In genomic region chr7:158710651-158711102, GRCh38 we compare ENCODE assay signal across 10 cellular contexts. TPM values are rescaled to one million over a fixed set of nuclear protein-coding genes. Genes with fewer than 3 reads are reported as not detected.
DNase-seq lines count a peak whose midpoint lies in the region; ATAC-seq and TF ChIP-seq lines count a peak whose summit lies in the region.
"Had no signal": no experiment of that assay in that cellular context is flagged by ENCODE, and none has a peak within 500 bp of the region (broad histone marks: within the 10 kb centered on the region; RNA-seq: fewer than 3 reads in every experiment).

No MANE protein-coding gene starts in this region.

- no peak for ATAC-seq in HG02678 (IDR thresholded peaks at IDR 0.05; ENCODE audit: unreplicated experiment)
- ATAC-seq in HG03095 (IDR thresholded peaks at IDR 0.05; ENCODE audit: unreplicated experiment): no peak

- DNase-seq in activated CD4-positive, alpha-beta memory T cell treated with anti-CD3 and anti-CD28 coated beads, Interleukin-2, amount 10 ng/mL, durations not matched to agents 7 days and 5 days: peak; percentile 57
- DNase-seq in activated CD4-positive, alpha-beta memory T cell treated with anti-CD3 and anti-CD28 coated beads for 36 hours: no peak
- DNase-seq in MG63 (peak; percentile 14), brain microvascular endothelial cell (peak; percentile 94), retinal pigment epithelial cell (ENCODE audit: low read depth) (peak; percentile 16), NCI-H510A (lab: John Stamatoyannopoulos, UW) (no peak)

- CTCF ChIA-PET in activated CD4-positive, alpha-beta memory T cell treated with anti-CD3 and anti-CD28 coated beads, Interleukin-2, amount 10 ng/mL, durations not matched to agents 7 days and 5 days (lab: Charles Lee): interaction anchor here (1.0 to 1.6 kb wide), 3 partner anchors 118 to 267 kb away, joined by 3 read pairs; partner anchors contain the start of gene ESYT2
- CTCF ChIA-PET in activated CD4-positive, alpha-beta memory T cell treated with anti-CD3 and anti-CD28 coated beads for 36 hours (lab: Charles Lee): no interaction called here

- peaks cover 33% of the 10 kb centered on the region for H3K4me1 Mint-ChIP-seq in activated CD4-positive, alpha-beta memory T cell treated with anti-CD3 and anti-CD28 coated beads, Interleukin-2, amount 10 ng/mL, durations not matched to agents 7 days and 5 days
- peaks cover 15% of the 10 kb centered on the region for H3K4me1 Mint-ChIP-seq in activated CD4-positive, alpha-beta memory T cell treated with anti-CD3 and anti-CD28 coated beads for 36 hours (ENCODE audit: low read depth)

- H3K4me3 Mint-ChIP-seq in activated CD4-positive, alpha-beta memory T cell treated with anti-CD3 and anti-CD28 coated beads, Interleukin-2, amount 10 ng/mL, durations not matched to agents 7 days and 5 days: peak overlapping the region; percentile 2
- H3K4me3 Mint-ChIP-seq in activated CD4-positive, alpha-beta memory T cell treated with anti-CD3 and anti-CD28 coated beads for 36 hours: no peak overlapping the region
- H3K4me3 Mint-ChIP-seq: brain had no signal

- H3K9me3 ChIP-seq in MG63: no peaks in the 10 kb centered on the region

- peak overlapping the region; percentile 66 for H3K27ac Mint-ChIP-seq in activated CD4-positive, alpha-beta memory T cell treated with anti-CD3 and anti-CD28 coated beads, Interleukin-2, amount 10 ng/mL, durations not matched to agents 7 days and 5 days
- H3K27ac Mint-ChIP-seq in activated CD4-positive, alpha-beta memory T cell treated with anti-CD3 and anti-CD28 coated beads for 36 hours: no peak overlapping the region
- H3K27ac Mint-ChIP-seq: brain had no signal

- peaks cover 28% of the 10 kb centered on the region for H3K36me3 Mint-ChIP-seq in activated CD4-positive, alpha-beta memory T cell treated with anti-CD3 and anti-CD28 coated beads, Interleukin-2, amount 10 ng/mL, durations not matched to agents 7 days and 5 days (ENCODE audit: low read depth)
- peaks cover 2% of the 10 kb centered on the region for H3K36me3 Mint-ChIP-seq in activated CD4-positive, alpha-beta memory T cell treated with anti-CD3 and anti-CD28 coated beads for 36 hours
- H3K36me3 Mint-ChIP-seq: brain, IgD-negative memory B cell had no signal

- POLR2A ChIA-PET in activated CD4-positive, alpha-beta memory T cell treated with anti-CD3 and anti-CD28 coated beads, Interleukin-2, amount 10 ng/mL, durations not matched to agents 7 days and 5 days (lab: Charles Lee): interaction anchor here (1.2 to 2.4 kb wide), 3 partner anchors 119 to 266 kb away, joined by 3 to 6 read pairs (median 6); partner anchors contain the start of gene ESYT2
- POLR2A ChIA-PET in activated CD4-positive, alpha-beta memory T cell treated with anti-CD3 and anti-CD28 coated beads for 36 hours (lab: Charles Lee): no interaction called here

- H3K36me3 ChIP-seq in MG63: no peaks in the 10 kb centered on the region
- H3K36me3 ChIP-seq in brain microvascular endothelial cell (replicated peaks): no peaks in the 10 kb centered on the region

- peaks cover 15% of the 10 kb centered on the region for H3K9me3 Mint-ChIP-seq in activated CD4-positive, alpha-beta memory T cell treated with anti-CD3 and anti-CD28 coated beads, Interleukin-2, amount 10 ng/mL, durations not matched to agents 7 days and 5 days
- peaks cover 8% of the 10 kb centered on the region for H3K9me3 Mint-ChIP-seq in activated CD4-positive, alpha-beta memory T cell treated with anti-CD3 and anti-CD28 coated beads for 36 hours

- H3K27me3 Mint-ChIP-seq in activated CD4-positive, alpha-beta memory T cell treated with anti-CD3 and anti-CD28 coated beads, Interleukin-2, amount 10 ng/mL, durations not matched to agents 7 days and 5 days: peaks cover 10% of the 10 kb centered on the region
- peaks cover 1% of the 10 kb centered on the region for H3K27me3 Mint-ChIP-seq in activated CD4-positive, alpha-beta memory T cell treated with anti-CD3 and anti-CD28 coated beads for 36 hours
- H3K27me3 Mint-ChIP-seq: IgD-negative memory B cell had no signal

- no peaks in the 10 kb centered on the region for H3K27me3 ChIP-seq in MG63
- H3K27me3 ChIP-seq in brain microvascular endothelial cell (replicated peaks): no peaks in the 10 kb centered on the region

- H3K27ac ChIP-seq in brain microvascular endothelial cell: peak overlapping the region; percentile 19

- in situ Hi-C loops in brain microvascular endothelial cell (cut with HindIII; ENCODE audit: low pct_ligation_motif_present, low sequenced_read_pairs): no loop called here

- no peak for TF ChIP-seq CTCF in brain microvascular endothelial cell (IDR thresholded peaks at IDR 0.05; ENCODE audit: low read depth, low read length, missing control alignments)
- TF ChIP-seq CTCF in retinal pigment epithelial cell (conservative IDR thresholded peaks at IDR 0.05; ENCODE audit: low read depth, low read length): no peak

- no peak overlapping the region for H3K4me3 ChIP-seq in MG63
- H3K4me3 ChIP-seq in brain microvascular endothelial cell (ENCODE audit: low read depth, low read length): no peak overlapping the region
- no peak overlapping the region for H3K4me3 ChIP-seq in retinal pigment epithelial cell (ENCODE audit: low read length)

- intact Hi-C loops in activated CD4-positive, alpha-beta memory T cell treated with anti-CD3 and anti-CD28 coated beads for 36 hours (cut with micrococcal nuclease): no loop called here

RNA-seq across cellular contexts. Expression of gene NCAPG2, which starts 6.1 kb away (rescaled TPM):
- total RNA-seq in activated CD4-positive, alpha-beta memory T cell treated with anti-CD3 and anti-CD28 coated beads, Interleukin-2, amount 10 ng/mL, durations not matched to agents 7 days and 5 days: 100 to 1,000 TPM; 151 TPM
- 100 to 1,000 TPM; 145 to 149 TPM for total RNA-seq in activated CD4-positive, alpha-beta memory T cell treated with anti-CD3 and anti-CD28 coated beads for 36 hours
- total RNA-seq in MG63 (2014; rRNA removed; shearing (Covaris generic); ENCODE audit: low replicate concordance): 13.8 and 15.6 TPM in 2 replicates

Comparison
In these comparisons a context has a peak if more than half of its experiments do, and no peak if none do; other contexts are left out.
1. DNase-seq: peak in activated CD4-positive, alpha-beta memory T cell treated with anti-CD3 and anti-CD28 coated beads, Interleukin-2, amount 10 ng/mL, durations not matched to agents 7 days and 5 days (single experiment), MG63 (single experiment), brain microvascular endothelial cell (single experiment) and retinal pigment epithelial cell (single experiment); none in activated CD4-positive, alpha-beta memory T cell treated with anti-CD3 and anti-CD28 coated beads for 36 hours (single experiment) and NCI-H510A (single experiment).